In genomic region chr6:142732790-142733189, GRCh38 we compare ENCODE assay signal across 25 cellular contexts.
"Had no signal": no experiment of that assay in that cellular context is flagged by ENCODE, and none has a peak within 500 bp of the region (broad histone marks: within the 10 kb centered on the region; RNA-seq: fewer than 3 reads in every experiment).

No MANE protein-coding gene starts in this region.

- ATAC-seq: activated CD4-positive, alpha-beta T cell treated with anti-CD3 and anti-CD28 coated beads for 36 hours; activated CD4-positive, CD25-positive, alpha-beta regulatory T cell treated with anti-CD3 and anti-CD28 coated beads, Interleukin-2, amount 50 U/mL, for 24 hours; activated CD8-positive, alpha-beta T cell treated with anti-CD3 and anti-CD28 coated beads, Interleukin-2, amount 10 ng/mL, durations not matched to agents 7 days and 5 days; Panc1; WTC11 had no signal

- H3K4me3 ChIP-seq: ascending aorta, cardiac muscle cell, SJCRH30, SK-N-MC had no signal

- DNase-seq: activated CD4-positive, alpha-beta T cell treated with anti-CD3 and anti-CD28 coated beads for 36 hours; activated CD4-positive, alpha-beta T cell treated with anti-CD3 and anti-CD28 coated beads, Interleukin-2, amount 10 ng/mL, durations not matched to agents 7 days and 5 days; activated CD4-positive, alpha-beta T cell treated with anti-CD3 and anti-CD28 coated beads, Interleukin-2, amount 50 U/mL, for 48 hours; activated CD8-positive, alpha-beta T cell treated with anti-CD3 and anti-CD28 coated beads, Interleukin-2, amount 10 ng/mL, durations not matched to agents 7 days and 5 days; activated gamma-delta T cell; activated naive CD4-positive, alpha-beta T cell treated with Interleukin-2 at 50 U/mL for 16 hours; activated naive CD8-positive, alpha-beta T cell treated with anti-CD3 and anti-CD28 coated beads, Interleukin-2, amount 10 ng/mL, durations not matched to agents 7 days and 5 days; activated T-cell treated with anti-CD3 and anti-CD28 coated beads, Interleukin-2, amount 50 U/mL, for 24 hours; amygdala; Karpas-422; NCI-H1105; NCI-H1417 treated with DMSO at 0.1 percent for 48 hours; NCI-H1694; NCI-H1930; NCI-H2081 treated with DMSO at 0.1 percent for 48 hours; NCI-H345; NCI-H524 treated with DMSO at 0.1 percent for 48 hours; SHP77; SJCRH30 had no signal
